Comparison of ENCODE assay signal across 13 cellular contexts in genomic region chr22:27810566-27810965, GRCh38. TPM values are rescaled to one million over a fixed set of nuclear protein-coding genes. Genes with fewer than 3 reads are reported as not detected.
A peak's percentile ranks its signal among the peaks of the same experiment; 100 is the strongest.
DNase-seq lines count a peak whose midpoint lies in the region; ATAC-seq and TF ChIP-seq lines count a peak whose summit lies in the region.
"Had no signal": no experiment of that assay in that cellular context is flagged by ENCODE, and none has a peak within 500 bp of the region (broad histone marks: within the 10 kb centered on the region; RNA-seq: fewer than 3 reads in every experiment).

No MANE protein-coding gene starts in this region.

- ATAC-seq in Right ventricle myocardium inferior = peak; percentile 78
- peak; percentile 88 for ATAC-seq in aorta (ENCODE audit: low FRiP score)

- DNase-seq in Right ventricle myocardium inferior (ENCODE audit: missing footprints) (peak; percentile 81), cardiac septum (ENCODE audit: low spot score) (no peak), esophagus muscularis mucosa (ENCODE audit: extremely low spot score) (no peak), mucosa of gallbladder (ENCODE audit: low spot score) (peak; percentile 72), aorta (peak; percentile 91 to 93), spleen (no peak), dorsolateral prefrontal cortex (no peak), LoVo (ENCODE audit: low spot score) (no peak)
- DNase-seq: activated T-cell treated with anti-CD3 and anti-CD28 coated beads, Interleukin-2, amount 50 U/mL, for 24 hours; posterior cingulate gyrus; SW 1271 had no signal

- H3K9me3 ChIP-seq in esophagus muscularis mucosa = no peaks in the 10 kb centered on the region
- H3K9me3 ChIP-seq in aorta (ENCODE audit: control insufficient read depth, low read length) = no peaks in the 10 kb centered on the region
- H3K9me3 ChIP-seq in spleen = no peaks in the 10 kb centered on the region
- H3K9me3 ChIP-seq: BLaER1 had no signal

- intact Hi-C loops in Right ventricle myocardium inferior (cut with DNase I) = no loop called here
- intact Hi-C loops in cardiac septum (cut with DNase I) = no loop called here
- intact Hi-C loops in esophagus muscularis mucosa (cut with DNase I) = no loop called here
- intact Hi-C loops in aorta (cut with DNase I) = loop anchor here in 1 of 2 donors (5.0 kb wide), 1 partner anchor 57 kb away; no protein-coding TSS in a partner anchor
- intact Hi-C loops in spleen (cut with DNase I; ENCODE audit: low total_unique reads) = no loop called here
- intact Hi-C loops in dorsolateral prefrontal cortex (cut with DNase I) = no loop called here

- TF ChIP-seq POLR2A in esophagus muscularis mucosa (IDR thresholded peaks at IDR 0.05; ENCODE audit: low read depth) = no peak
- TF ChIP-seq POLR2A in spleen (IDR thresholded peaks at IDR 0.05) = no peak

- WGBS in esophagus muscularis mucosa = 44% methylated on average over 14 of the region's 16 CpGs
- WGBS in aorta, 2 donors = 2 to 5% methylated on average over 16 of the region's 16 CpGs
- 86 to 96% (median 89%) methylated on average over 12 to 16 of the region's 16 CpGs for WGBS in spleen, 5 donors

- H3K36me3 ChIP-seq in esophagus muscularis mucosa (no peaks in the 10 kb centered on the region), aorta (ENCODE audit: control insufficient read depth in 1 of 2, insufficient read depth in 2 of 2, low read length in 1 of 2) (no peaks in the 10 kb centered on the region), spleen (no peaks in the 10 kb centered on the region)
- H3K36me3 ChIP-seq: BLaER1 had no signal

- no peaks in the 10 kb centered on the region for H3K27me3 ChIP-seq in esophagus muscularis mucosa
- no peaks in the 10 kb centered on the region for H3K27me3 ChIP-seq in aorta (ENCODE audit: control insufficient read depth in 1 of 2, insufficient read depth in 2 of 2, low read length in 1 of 2)
- peaks cover 0 to 11% (median 0%) of the 10 kb centered on the region in 7 donors for H3K27me3 ChIP-seq in spleen (replicated peaks in 1 of 7)
- H3K27me3 ChIP-seq in dorsolateral prefrontal cortex = no peaks in the 10 kb centered on the region
- H3K27me3 ChIP-seq: BLaER1 had no signal

- TF ChIP-seq EP300 in esophagus muscularis mucosa (IDR thresholded peaks at IDR 0.05) = no peak

- H3K4me1 ChIP-seq in esophagus muscularis mucosa = peaks cover 10 to 31% (median 28%) of the 10 kb centered on the region in 4 donors
- no peaks in the 10 kb centered on the region for H3K4me1 ChIP-seq in aorta (ENCODE audit: control insufficient read depth in 1 of 2, insufficient read depth in 2 of 2, low read length in 2 of 2)
- no peaks in the 10 kb centered on the region for H3K4me1 ChIP-seq in spleen

- H3K27ac ChIP-seq in esophagus muscularis mucosa (replicated peaks in 1 of 4) (peak overlapping the region; percentile 78 to 88 (median 86)), aorta (ENCODE audit: low read depth in 1 of 2, low read length in 2 of 2) (peak overlapping the region; percentile 28 to 78), spleen (no peak overlapping the region), dorsolateral prefrontal cortex (no peak overlapping the region)
- H3K27ac ChIP-seq: BLaER1, epithelial cell of prostate had no signal

- TF ChIP-seq CTCF in esophagus muscularis mucosa (IDR thresholded peaks at IDR 0.05) (peak in 1 of 3 experiments; percentile 14), spleen (IDR thresholded peaks at IDR 0.05 in 8 of 11, conservative IDR thresholded peaks at IDR 0.05 in 3 of 11) (no peak), dorsolateral prefrontal cortex (IDR thresholded peaks at IDR 0.05 in 54 of 56, conservative IDR thresholded peaks at IDR 0.05 in 2 of 56; ENCODE audit: low read depth in 1 of 56, partially characterized antibody in 56 of 56) (no peak)

- H3K4me3 ChIP-seq in esophagus muscularis mucosa (peak overlapping the region; percentile 22 to 33 (median 32)), aorta (ENCODE audit: low read length in 2 of 2) (no peak overlapping the region), spleen (no peak overlapping the region), dorsolateral prefrontal cortex (no peak overlapping the region)
- H3K4me3 ChIP-seq: BLaER1 had no signal

RNA-seq across cellular contexts. Expression of gene MN1, which starts 9.0 kb away (rescaled TPM):
- 5.3 TPM for total RNA-seq in Right ventricle myocardium inferior
- total RNA-seq in cardiac septum = 6.4 TPM
- total RNA-seq in esophagus muscularis mucosa = 10 to 100 TPM; 16.2 to 47.3 (median 29.0) TPM
- total RNA-seq in mucosa of gallbladder = 17.7 TPM
- 10 to 100 TPM; 22.5 to 37.7 TPM for total RNA-seq in aorta
- polyA plus RNA-seq in aorta = 1 to 10 TPM; 2.1 to 4.2 TPM
- total RNA-seq in spleen = 1 to 10 TPM in 1 of 7 donors, under 1 TPM in 6; 0.54 to 1.5 (median 0.76) TPM
- under 1 TPM; 0.15 to 0.51 (median 0.33) TPM for polyA plus RNA-seq in spleen
- 10 to 100 TPM in 16 of 120 experiments, 1 to 10 TPM in 104; 3.8 to 12.4 (median 7.5) TPM for total RNA-seq in dorsolateral prefrontal cortex

Comparison
In these comparisons a context has a peak if more than half of its experiments do, and no peak if none do; other contexts are left out.
1. DNase-seq: peak in Right ventricle myocardium inferior (single experiment), mucosa of gallbladder (single experiment) and aorta (2 of 2); none in cardiac septum (single experiment), esophagus muscularis mucosa (single experiment), spleen (single experiment), dorsolateral prefrontal cortex (0 of 10) and LoVo (single experiment).
2. H3K27ac ChIP-seq: peak in esophagus muscularis mucosa (4 of 4) and aorta (2 of 2); none in spleen (0 of 8) and dorsolateral prefrontal cortex (0 of 59).
3. H3K4me3 ChIP-seq: peak in esophagus muscularis mucosa (4 of 4); none in aorta (0 of 2), spleen (0 of 8) and dorsolateral prefrontal cortex (0 of 59).